ENCODE assay signal across 2 cellular contexts in genomic region chr2:6579281-6579680, GRCh38.
A peak's percentile ranks its signal among the peaks of the same experiment; 100 is the strongest.
TF ChIP-seq lines count a peak whose summit lies in the region.

No MANE protein-coding gene starts in this region.

TF ChIP-seq in HepG2, 621 proteins besides CTCF, POLR2A, EP300 and RAD21:
- TF ChIP-seq KLF6 (CRISPR knock-in tag; IDR thresholded peaks at IDR 0.05), result no peak
- no peak for TF ChIP-seq ZNF329 (CRISPR knock-in tag; IDR thresholded peaks at IDR 0.05; ENCODE audit: low read depth)
- peak; percentile 91 for TF ChIP-seq ATF7 (IDR thresholded peaks at IDR 0.05)
- TF ChIP-seq ATF7 (CRISPR knock-in tag; IDR thresholded peaks at IDR 0.05), result no peak
- TF ChIP-seq KDM5A (IDR thresholded peaks at IDR 0.05; ENCODE audit: borderline replicate concordance, low read length), result no peak
- TF ChIP-seq CCAR2 (optimal IDR thresholded peaks at IDR 0.05; ENCODE audit: low read depth, low read length), result no peak

TF ChIP-seq in IMR-90, 13 proteins besides CTCF, POLR2A, EP300 and RAD21:
- TF ChIP-seq ELK1 (IDR thresholded peaks at IDR 0.05; ENCODE audit: borderline replicate concordance, low read depth, low read length), result no peak
- TF ChIP-seq RCOR1 (IDR thresholded peaks at IDR 0.05; ENCODE audit: insufficient replicate concordance, low read length), result no peak
